In genomic region chr7:37182011-37182478, GRCh38 we compare ENCODE assay signal across 8 cellular contexts.
DNase-seq lines count a peak whose midpoint lies in the region; ATAC-seq and TF ChIP-seq lines count a peak whose summit lies in the region.

No MANE protein-coding gene starts in this region.

- H3K79me2 ChIP-seq in DOHH2 (ENCODE audit: control insufficient read depth, low read length) (no peaks in the 10 kb centered on the region), Loucy (ENCODE audit: insufficient read depth, low read length) (no peaks in the 10 kb centered on the region)

- no peak overlapping the region for H3K4me3 Mint-ChIP-seq in activated naive CD4-positive, alpha-beta T cell treated with anti-CD3 and anti-CD28 coated beads, Interleukin-2, amount 10 ng/mL, durations not matched to agents 7 days and 5 days

- no peak overlapping the region for H3K4me2 ChIP-seq in DOHH2 (ENCODE audit: low read length)
- no peak overlapping the region for H3K4me2 ChIP-seq in Loucy (ENCODE audit: low read depth, low read length, poor library complexity, severe bottlenecking)

- H3K4me1 ChIP-seq in DOHH2 (ENCODE audit: control insufficient read depth, low read length), result no peaks in the 10 kb centered on the region
- H3K4me1 ChIP-seq in Loucy (ENCODE audit: insufficient read depth, low read length, poor library complexity, severe bottlenecking), result no peaks in the 10 kb centered on the region
- no peaks in the 10 kb centered on the region for H3K4me1 ChIP-seq in upper lobe of right lung

- no peak overlapping the region for H3K9ac ChIP-seq in Loucy (ENCODE audit: low read depth, low read length, poor library complexity, severe bottlenecking)

- H3K36me3 ChIP-seq in DOHH2 (ENCODE audit: control insufficient read depth, low read length) (no peaks in the 10 kb centered on the region), Loucy (ENCODE audit: insufficient read depth, low read length) (peaks cover 39% of the 10 kb centered on the region; the same call in 1 of the 2 replicates), upper lobe of right lung (no peaks in the 10 kb centered on the region)

- no peaks in the 10 kb centered on the region for H3K9me2 ChIP-seq in DOHH2 (replicated peaks; ENCODE audit: control insufficient read depth, low read length)
- no peaks in the 10 kb centered on the region for H3K9me2 ChIP-seq in Loucy (replicated peaks; ENCODE audit: low read depth, low read length)

- H3K9me3 Mint-ChIP-seq in activated naive CD4-positive, alpha-beta T cell treated with anti-CD3 and anti-CD28 coated beads, Interleukin-2, amount 10 ng/mL, durations not matched to agents 7 days and 5 days, result no peaks in the 10 kb centered on the region

- H3K9me3 ChIP-seq in DOHH2 (ENCODE audit: control insufficient read depth, insufficient read depth, low read length) (no peaks in the 10 kb centered on the region), Loucy (ENCODE audit: insufficient read depth, low read depth, low read length) (no peaks in the 10 kb centered on the region), upper lobe of right lung (no peaks in the 10 kb centered on the region)

- peaks cover 11% of the 10 kb centered on the region for H3K36me3 Mint-ChIP-seq in activated naive CD4-positive, alpha-beta T cell treated with anti-CD3 and anti-CD28 coated beads, Interleukin-2, amount 10 ng/mL, durations not matched to agents 7 days and 5 days

- ATAC-seq in GM21737 (IDR thresholded peaks at IDR 0.05; ENCODE audit: unreplicated experiment), result peak; percentile 83
- peak; percentile 87 for ATAC-seq in Right ventricle myocardium inferior
- ATAC-seq in upper lobe of right lung, result peak; percentile 99

- H3K4me1 Mint-ChIP-seq in activated naive CD4-positive, alpha-beta T cell treated with anti-CD3 and anti-CD28 coated beads, Interleukin-2, amount 10 ng/mL, durations not matched to agents 7 days and 5 days, result peaks cover 4% of the 10 kb centered on the region

- no peaks in the 10 kb centered on the region for H3K27me3 Mint-ChIP-seq in activated naive CD4-positive, alpha-beta T cell treated with anti-CD3 and anti-CD28 coated beads, Interleukin-2, amount 10 ng/mL, durations not matched to agents 7 days and 5 days

- H3F3A ChIP-seq in DOHH2 (ENCODE audit: control insufficient read depth, insufficient read depth), result no peaks in the 10 kb centered on the region
- H3F3A ChIP-seq in Loucy (ENCODE audit: low read depth), result peaks cover 3% of the 10 kb centered on the region; the same call in 1 of the 2 replicates

- in situ Hi-C loops in SK-MEL-5 (cut with HindIII; ENCODE audit: low pct_unique_long_range_greater_than_20kb, low sequenced_read_pairs), result no loop called here

- CTCF ChIA-PET in activated naive CD4-positive, alpha-beta T cell treated with anti-CD3 and anti-CD28 coated beads, Interleukin-2, amount 10 ng/mL, durations not matched to agents 7 days and 5 days (lab: Charles Lee), result interaction anchor here (0.6 to 3.7 kb wide), 51 partner anchors 9 to 741 kb away, joined by 3 to 51 read pairs (median 4); partner anchors contain the start of gene AOAH

- H3K4me3 ChIP-seq in DOHH2 (ENCODE audit: low read length) (no peak overlapping the region), Loucy (ENCODE audit: low read length, poor library complexity, severe bottlenecking) (no peak overlapping the region), upper lobe of right lung (no peak overlapping the region)

- TF ChIP-seq CTCF in DOHH2 (IDR thresholded peaks at IDR 0.05; ENCODE audit: low read depth, low read length, poor library complexity, severe bottlenecking) (peak; percentile 98), Loucy (conservative IDR thresholded peaks at IDR 0.05; ENCODE audit: low read length) (peak; percentile 98), upper lobe of right lung (IDR thresholded peaks at IDR 0.05) (peak; percentile 92)

- no peak overlapping the region for H2AFZ ChIP-seq in Loucy (ENCODE audit: low read length)

- intact Hi-C loops in Right ventricle myocardium inferior (cut with DNase I), result loop anchor here (2.0 kb wide), 1 partner anchor 195 kb away; no protein-coding TSS in a partner anchor
- intact Hi-C loops in upper lobe of right lung (cut with DNase I), result loop anchor here (10.0 kb wide), 1 partner anchor 207 kb away; no protein-coding TSS in a partner anchor

- H3K27me3 ChIP-seq in DOHH2 (ENCODE audit: control insufficient read depth, low read length), result no peaks in the 10 kb centered on the region
- no peaks in the 10 kb centered on the region for H3K27me3 ChIP-seq in Loucy (ENCODE audit: insufficient read depth, low read length, poor library complexity, severe bottlenecking)
- no peaks in the 10 kb centered on the region for H3K27me3 ChIP-seq in upper lobe of right lung

- H3K27ac ChIP-seq in DOHH2 (ENCODE audit: low read depth, low read length), result no peak overlapping the region
- no peak overlapping the region for H3K27ac ChIP-seq in upper lobe of right lung

- H4K20me1 ChIP-seq in DOHH2 (ENCODE audit: control insufficient read depth, insufficient read depth, low read depth, low read length), result peaks cover 9% of the 10 kb centered on the region; the same call in 1 of the 2 replicates
- H4K20me1 ChIP-seq in Loucy (ENCODE audit: insufficient read depth, low read length, poor library complexity, severe bottlenecking), result no peaks in the 10 kb centered on the region

- no peak overlapping the region for H3K27ac Mint-ChIP-seq in activated naive CD4-positive, alpha-beta T cell treated with anti-CD3 and anti-CD28 coated beads, Interleukin-2, amount 10 ng/mL, durations not matched to agents 7 days and 5 days

- DNase-seq in SK-MEL-5 (ENCODE audit: low read depth, low spot score) (peak; percentile 89), Right ventricle myocardium inferior (ENCODE audit: missing footprints) (peak; percentile 85), pons (ENCODE audit: low spot score) (peak; percentile 78), upper lobe of right lung (peak; percentile 83)
- peak; percentile 83 for DNase-seq in activated naive CD4-positive, alpha-beta T cell treated with anti-CD3 and anti-CD28 coated beads, Interleukin-2, amount 10 ng/mL, durations not matched to agents 7 days and 5 days
